8 cellular contexts compared by ENCODE assay signal in genomic region chr1:153977250-153978240, GRCh38. TPM values are rescaled to one million over a fixed set of nuclear protein-coding genes. Genes with fewer than 3 reads are reported as not detected.
DNase-seq lines count a peak whose midpoint lies in the region; ATAC-seq and TF ChIP-seq lines count a peak whose summit lies in the region.

TSS of gene JTB (minus strand) at chr1:153977674. CDS start at chr1:153977252, 422 bp downstream.

- TF ChIP-seq CTCF in colonic mucosa (IDR thresholded peaks at IDR 0.05): no peak

- H3K36me3 ChIP-seq in ACC112 (ENCODE audit: insufficient read depth, low read length) (peaks cover 15% of the 10 kb centered on the region), colonic mucosa (no peaks in the 10 kb centered on the region)

- peaks cover 14% of the 10 kb centered on the region for H3K4me1 ChIP-seq in ACC112 (ENCODE audit: control insufficient read depth, insufficient read depth, low read length, unreplicated experiment)
- H3K4me1 ChIP-seq in colonic mucosa: peaks cover 8% of the 10 kb centered on the region

- H3K4me3 ChIP-seq in ACC112 (ENCODE audit: low read depth, low read length) (peak within 1 kb of the TSS; percentile 89), colonic mucosa (peak within 1 kb of the TSS; percentile 100)

- peaks cover 41% of the 10 kb centered on the region for H3K36me3 Mint-ChIP-seq in activated CD4-positive, alpha-beta T cell treated with anti-CD3 and anti-CD28 coated beads, Interleukin-2, amount 10 ng/mL, durations not matched to agents 24 days and 14 days (ENCODE audit: low read depth)

- ATAC-seq in HG03439 (IDR thresholded peaks at IDR 0.05; ENCODE audit: unreplicated experiment) (peak; percentile 58), left colon (peak; percentile 95)

- H3K27ac Mint-ChIP-seq in activated CD4-positive, alpha-beta T cell treated with anti-CD3 and anti-CD28 coated beads, Interleukin-2, amount 10 ng/mL, durations not matched to agents 24 days and 14 days: peak within 1 kb of the TSS; percentile 97

- H3K9me3 Mint-ChIP-seq in activated CD4-positive, alpha-beta T cell treated with anti-CD3 and anti-CD28 coated beads, Interleukin-2, amount 10 ng/mL, durations not matched to agents 24 days and 14 days: no peaks in the 10 kb centered on the region

- DNase-seq in NCI-H526 treated with DMSO at 0.1 percent for 48 hours (lab: John Stamatoyannopoulos, UW) (peak; percentile 95), colonic mucosa (peak; percentile 94), left colon (peak; percentile 92 to 95)
- peak; percentile 95 for DNase-seq in activated CD4-positive, alpha-beta T cell treated with anti-CD3 and anti-CD28 coated beads, Interleukin-2, amount 10 ng/mL, durations not matched to agents 24 days and 14 days
- DNase-seq in stimulated activated CD4-positive, alpha-beta T cell treated with anti-CD3 and anti-CD28 coated beads, Interleukin-1b, Interleukin-23, amount 100 ng/mL, for 48 hours: peak; percentile 86

- H3K4me1 Mint-ChIP-seq in activated CD4-positive, alpha-beta T cell treated with anti-CD3 and anti-CD28 coated beads, Interleukin-2, amount 10 ng/mL, durations not matched to agents 24 days and 14 days: peaks cover 36% of the 10 kb centered on the region

- peak; percentile 97 for TF ChIP-seq POLR2A in GM18951 (IDR thresholded peaks at IDR 0.05; ENCODE audit: extremely low read depth, insufficient read depth, insufficient read length)

- peak within 1 kb of the TSS; percentile 98 to 99 for H3K9ac ChIP-seq in colonic mucosa (ENCODE audit: low read depth in 2 of 2, low read length in 2 of 2)

- H3K79me2 ChIP-seq in ACC112 (ENCODE audit: control insufficient read depth, insufficient read depth, low read length, unreplicated experiment): peaks cover 19% of the 10 kb centered on the region

- intact Hi-C loops in activated CD4-positive, alpha-beta T cell treated with anti-CD3 and anti-CD28 coated beads, Interleukin-2, amount 10 ng/mL, durations not matched to agents 24 days and 14 days (cut with micrococcal nuclease): loop anchor here (1.0 kb wide), 4 partner anchors 9 to 19 kb away; partner anchors contain the start of genes CREB3L4, CRTC2, RAB13 and RPS27
- intact Hi-C loops in colonic mucosa (cut with DNase I): no loop called here
- intact Hi-C loops in left colon (cut with DNase I, micrococcal nuclease): no loop called here

- no peaks in the 10 kb centered on the region for H3K27me3 Mint-ChIP-seq in activated CD4-positive, alpha-beta T cell treated with anti-CD3 and anti-CD28 coated beads, Interleukin-2, amount 10 ng/mL, durations not matched to agents 24 days and 14 days

- H3K27me3 ChIP-seq in ACC112 (ENCODE audit: insufficient read depth, low read length) (no peaks in the 10 kb centered on the region), colonic mucosa (no peaks in the 10 kb centered on the region)

- no peaks in the 10 kb centered on the region for H3K9me3 ChIP-seq in colonic mucosa

- peak within 1 kb of the TSS; percentile 36 for H3K27ac ChIP-seq in ACC112 (ENCODE audit: low read depth, low read length)
- H3K27ac ChIP-seq in colonic mucosa: peak within 1 kb of the TSS; percentile 93

- H3K4me3 Mint-ChIP-seq in activated CD4-positive, alpha-beta T cell treated with anti-CD3 and anti-CD28 coated beads, Interleukin-2, amount 10 ng/mL, durations not matched to agents 24 days and 14 days: peak within 1 kb of the TSS; percentile 99

- peak within 1 kb of the TSS; percentile 83 for H2AFZ ChIP-seq in ACC112 (ENCODE audit: low read length, unreplicated experiment)

- in situ Hi-C loops in GM18951 (cut with MboI; ENCODE audit: low sequenced_read_pairs, unreplicated experiment): loop anchor here (25.0 kb wide), 1 partner anchor 465 kb away; no protein-coding TSS in a partner anchor

RNA-seq across cellular contexts. Expression of gene JTB, which starts in this region (rescaled TPM):
- total RNA-seq in activated CD4-positive, alpha-beta T cell treated with anti-CD3 and anti-CD28 coated beads, Interleukin-2, amount 10 ng/mL, durations not matched to agents 24 days and 14 days: 195 and 200 TPM in 2 replicates
- total RNA-seq in colonic mucosa (100 to 1,000 TPM; 133 to 245 TPM), left colon (100 to 1,000 TPM; 147 to 149 TPM)

Comparison
In these comparisons a context has a peak if more than half of its experiments do, and no peak if none do; other contexts are left out.
1. Peak in every context shown above with its lines: DNase-seq, ATAC-seq, H3K4me3 ChIP-seq and H3K27ac ChIP-seq.